9 cellular contexts compared by ENCODE assay signal in genomic region chr5:142327111-142327842, GRCh38. TPM values are rescaled to one million over a fixed set of nuclear protein-coding genes. Genes with fewer than 3 reads are reported as not detected.
DNase-seq lines count a peak whose midpoint lies in the region; ATAC-seq and TF ChIP-seq lines count a peak whose summit lies in the region.
"Had no signal": no experiment of that assay in that cellular context is flagged by ENCODE, and none has a peak within 500 bp of the region (broad histone marks: within the 10 kb centered on the region; RNA-seq: fewer than 3 reads in every experiment).

No MANE protein-coding gene starts in this region.

- H3K4me3 ChIP-seq in SJSA1 (no peak overlapping the region), sigmoid colon (no peak overlapping the region), prostate gland (no peak overlapping the region)

- H3K27me3 ChIP-seq in SJSA1 (replicated peaks) (no peaks in the 10 kb centered on the region), foreskin keratinocyte (no peaks in the 10 kb centered on the region), sigmoid colon (peaks cover 10 to 41% (median 22%) of the 10 kb centered on the region in 3 donors), prostate gland (replicated peaks; ENCODE audit: insufficient read depth) (no peaks in the 10 kb centered on the region)

- ATAC-seq in foreskin keratinocyte (peak; percentile 55), omental fat pad (ENCODE audit: low FRiP score) (no peak)
- ATAC-seq: T-cell had no signal

- 72 to 73% methylated on average over 9 of the region's 9 CpGs for WGBS in sigmoid colon, 2 donors
- 62% methylated on average over 9 of the region's 9 CpGs for WGBS in prostate gland

- no peaks in the 10 kb centered on the region for H3K9me3 ChIP-seq in SJSA1 (replicated peaks)
- no peaks in the 10 kb centered on the region for H3K9me3 ChIP-seq in sigmoid colon
- H3K9me3 ChIP-seq in prostate gland = no peaks in the 10 kb centered on the region

- H3K36me3 ChIP-seq in SJSA1 (peaks cover 24% of the 10 kb centered on the region), sigmoid colon (no peaks in the 10 kb centered on the region), prostate gland (no peaks in the 10 kb centered on the region)

- TF ChIP-seq EP300 in sigmoid colon (IDR thresholded peaks at IDR 0.05) = no peak

- H3K4me1 ChIP-seq in SJSA1 (replicated peaks) = peaks cover 55% of the 10 kb centered on the region
- peaks cover 21% of the 10 kb centered on the region for H3K4me1 ChIP-seq in foreskin keratinocyte
- peaks cover 0 to 29% (median 25%) of the 10 kb centered on the region in 4 donors for H3K4me1 ChIP-seq in sigmoid colon
- no peaks in the 10 kb centered on the region for H3K4me1 ChIP-seq in prostate gland (replicated peaks)

- intact Hi-C loops in sigmoid colon (cut with DNase I) (loop anchor here (10.0 kb wide), 1 partner anchor 218 kb away; no protein-coding TSS in a partner anchor), prostate gland (cut with DNase I) (loop anchor here (10.0 kb wide), 1 partner anchor 218 kb away; no protein-coding TSS in a partner anchor)

- DNase-seq in GM04503 (ENCODE audit: low read depth) (peak; percentile 78), SJSA1 (ENCODE audit: low read depth in 1 of 2, low spot score in 2 of 2) (peak; percentile 82 to 86), foreskin keratinocyte (no peak), sigmoid colon (peak; percentile 58), NCI-H1417 treated with DMSO at 0.1 percent for 48 hours (lab: John Stamatoyannopoulos, UW) (no peak), omental fat pad (ENCODE audit: low spot score) (no peak), prostate gland (ENCODE audit: low spot score) (no peak)
- DNase-seq: activated gamma-delta T cell treated with Interleukin-2 at 50 U/mL for 16 hours, T-cell had no signal

- H3K27ac ChIP-seq in SJSA1 (peak overlapping the region; percentile 91), foreskin keratinocyte (peak overlapping the region; percentile 62), sigmoid colon (peak overlapping the region; percentile 38 to 96 (median 75)), prostate gland (peak overlapping the region in 1 of 2 donors; percentile 75)

- no peak for TF ChIP-seq POLR2A in sigmoid colon (IDR thresholded peaks at IDR 0.05)
- TF ChIP-seq POLR2A in prostate gland (IDR thresholded peaks at IDR 0.05) = no peak

- TF ChIP-seq CTCF in foreskin keratinocyte (conservative IDR thresholded peaks at IDR 0.05) (peak; percentile 63), sigmoid colon (IDR thresholded peaks at IDR 0.05) (no peak), omental fat pad (IDR thresholded peaks at IDR 0.05) (no peak), prostate gland (IDR thresholded peaks at IDR 0.05) (no peak)

RNA-seq across cellular contexts. Expression of gene SPRY4, which starts 2.5 kb away (rescaled TPM):
- total RNA-seq in SJSA1 (2014; rRNA removed; shearing (Covaris generic)) = 40.5 and 44.5 TPM in 2 replicates
- total RNA-seq in foreskin keratinocyte (25.6 and 31.6 TPM in 2 replicates), sigmoid colon (10 to 100 TPM in 3 of 4 donors, 1 to 10 TPM in 1; 8.6 to 15.7 (median 12.4) TPM), omental fat pad (10 to 100 TPM; 40.4 to 93.5 (median 47.3) TPM), prostate gland (10 to 100 TPM in 1 of 2 donors, 1 to 10 TPM in 1; 7.5 to 11.5 TPM)
- polyA plus RNA-seq in foreskin keratinocyte (8.3 and 8.9 TPM in 2 replicates), sigmoid colon (1 to 10 TPM; 1.8 to 5.1 (median 3.5) TPM)

Comparison
In these comparisons a context has a peak if more than half of its experiments do, and no peak if none do; other contexts are left out.
1. DNase-seq: peak in GM04503 (single experiment), SJSA1 (2 of 2) and sigmoid colon (single experiment); none in foreskin keratinocyte (0 of 2), NCI-H1417 treated with DMSO at 0.1 percent for 48 hours (single experiment), omental fat pad (single experiment) and prostate gland (single experiment).